Comparison of ENCODE assay signal across 28 cellular contexts in genomic region chr14:66015046-66015780, GRCh38.
DNase-seq lines count a peak whose midpoint lies in the region; TF ChIP-seq lines count a peak whose summit lies in the region.
"Had no signal": no experiment of that assay in that cellular context is flagged by ENCODE, and none has a peak within 500 bp of the region (broad histone marks: within the 10 kb centered on the region; RNA-seq: fewer than 3 reads in every experiment).

No MANE protein-coding gene starts in this region.

- H3K4me1 ChIP-seq in suprapubic skin, result no peaks in the 10 kb centered on the region
- H3K4me1 ChIP-seq: BLaER1, pancreas, right atrium auricular region, SJCRH30, transverse colon had no signal

- no peak overlapping the region for H3K27ac ChIP-seq in suprapubic skin
- H3K27ac ChIP-seq: BLaER1, epithelial cell of prostate, KMS-11, pancreas, right atrium auricular region, SJCRH30, transverse colon had no signal

- DNase-seq in DMS 273 treated with DMSO at 0.1 percent for 48 hours (lab: John Stamatoyannopoulos, UW) (peak; percentile 68), NCI-H1105 (lab: John Stamatoyannopoulos, UW) (peak; percentile 21), NCI-H446 treated with DMSO at 0.1 percent for 48 hours (lab: John Stamatoyannopoulos, UW) (peak; percentile 69), DMS53 (lab: John Stamatoyannopoulos, UW) (no peak), putamen (ENCODE audit: low spot score) (no peak), suprapubic skin (ENCODE audit: low spot score in 2 of 2) (no peak)
- DNase-seq: activated CD4-positive, alpha-beta memory T cell treated with anti-CD3 and anti-CD28 coated beads, Interleukin-2, amount 10 ng/mL, durations not matched to agents 7 days and 5 days; activated CD4-positive, CD25-positive, alpha-beta regulatory T cell treated with anti-CD3 and anti-CD28 coated beads, Interleukin-2, amount 50 U/mL, for 72 hours; activated CD8-positive, alpha-beta memory T cell treated with anti-CD3 and anti-CD28 coated beads, Interleukin-2, amount 50 U/mL, for 48 hours; activated naive CD4-positive, alpha-beta T cell treated with anti-CD3 and anti-CD28 coated beads, Interleukin-2, amount 10 ng/mL, durations not matched to agents 7 days and 5 days; amniotic stem cell; effector CD4-positive, alpha-beta T cell; HCEC 1CT; head of caudate nucleus; NCI-H1436; NCI-H226; pancreas; SJCRH30; stimulated activated CD4-positive, alpha-beta T cell treated with anti-CD3 and anti-CD28 coated beads, Interleukin-2, amount 100 ng/mL, for 24 hours; T-helper 1 cell; transverse colon had no signal

- no peaks in the 10 kb centered on the region for H3K27me3 Mint-ChIP-seq in nephron (ENCODE audit: low read depth)

- H3K36me3 ChIP-seq in suprapubic skin, result no peaks in the 10 kb centered on the region
- H3K36me3 ChIP-seq: BLaER1, pancreas, right atrium auricular region, SJCRH30, transverse colon had no signal

- 55% methylated on average over 4 of the region's 4 CpGs for WGBS in suprapubic skin

- H3K4me3 ChIP-seq in suprapubic skin, result no peak overlapping the region
- H3K4me3 ChIP-seq: BLaER1, lung, pancreas, right atrium auricular region, SJCRH30, transverse colon had no signal

- peaks cover 16% of the 10 kb centered on the region for H3K4me1 Mint-ChIP-seq in nephron
- H3K4me1 Mint-ChIP-seq: activated naive CD4-positive, alpha-beta T cell treated with anti-CD3 and anti-CD28 coated beads, Interleukin-2, amount 10 ng/mL, durations not matched to agents 7 days and 5 days had no signal

- H3K9me3 ChIP-seq in suprapubic skin, result no peaks in the 10 kb centered on the region
- H3K9me3 ChIP-seq: BLaER1, pancreas, right atrium auricular region, SJCRH30, transverse colon had no signal

- H3K27ac Mint-ChIP-seq in nephron, result peak overlapping the region in 2 of 3 experiments; percentile 13 to 41
- H3K27ac Mint-ChIP-seq: activated CD4-positive, alpha-beta memory T cell treated with anti-CD3 and anti-CD28 coated beads, Interleukin-2, amount 10 ng/mL, durations not matched to agents 7 days and 5 days; activated naive CD4-positive, alpha-beta T cell treated with anti-CD3 and anti-CD28 coated beads, Interleukin-2, amount 10 ng/mL, durations not matched to agents 7 days and 5 days had no signal

- TF ChIP-seq CTCF in nephron (IDR thresholded peaks at IDR 0.05; ENCODE audit: unreplicated experiment in 3 of 3) (no peak), suprapubic skin (IDR thresholded peaks at IDR 0.05) (no peak)

- H3K9me3 Mint-ChIP-seq in nephron, result peaks cover 10% of the 10 kb centered on the region

- TF ChIP-seq POLR2A in suprapubic skin (IDR thresholded peaks at IDR 0.05), result no peak

- peaks cover 3% of the 10 kb centered on the region for H3K36me3 Mint-ChIP-seq in nephron (ENCODE audit: low read depth)
- H3K36me3 Mint-ChIP-seq: activated naive CD4-positive, alpha-beta T cell treated with anti-CD3 and anti-CD28 coated beads, Interleukin-2, amount 10 ng/mL, durations not matched to agents 7 days and 5 days had no signal

- no peak overlapping the region for H3K4me3 Mint-ChIP-seq in nephron
- H3K4me3 Mint-ChIP-seq: activated CD4-positive, alpha-beta memory T cell treated with anti-CD3 and anti-CD28 coated beads, Interleukin-2, amount 10 ng/mL, durations not matched to agents 7 days and 5 days; activated naive CD4-positive, alpha-beta T cell treated with anti-CD3 and anti-CD28 coated beads, Interleukin-2, amount 10 ng/mL, durations not matched to agents 7 days and 5 days; neural crest cell had no signal

- no peak for TF ChIP-seq EP300 in suprapubic skin (IDR thresholded peaks at IDR 0.05)

- no peaks in the 10 kb centered on the region for H3K27me3 ChIP-seq in suprapubic skin
- H3K27me3 ChIP-seq: BLaER1, pancreas, right atrium auricular region, SJCRH30, transverse colon had no signal

Comparison
In these comparisons a context has a peak if more than half of its experiments do, and no peak if none do; other contexts are left out.
1. DNase-seq: peak in DMS 273 treated with DMSO at 0.1 percent for 48 hours (single experiment), NCI-H1105 (single experiment) and NCI-H446 treated with DMSO at 0.1 percent for 48 hours (single experiment); none in DMS53 (single experiment), putamen (single experiment) and suprapubic skin (0 of 2).